27 cellular contexts compared by ENCODE assay signal in genomic region chr3:99021466-99021865, GRCh38.
"Had no signal": no experiment of that assay in that cellular context is flagged by ENCODE, and none has a peak within 500 bp of the region (broad histone marks: within the 10 kb centered on the region; RNA-seq: fewer than 3 reads in every experiment).

No MANE protein-coding gene starts in this region.

- H3K9me3 ChIP-seq: stomach, suprapubic skin, testis, thoracic aorta, thyroid gland, tibial nerve, transverse colon, upper lobe of left lung, upper lobe of right lung, uterus, vagina had no signal

- H3K27me3 ChIP-seq: stomach, suprapubic skin, testis, thyroid gland, tibial artery, tibial nerve, transverse colon, upper lobe of left lung, upper lobe of right lung, uterus, vagina had no signal

- H3K4me1 ChIP-seq: stomach, suprapubic skin, testis, tibial artery, tibial nerve, transverse colon, upper lobe of left lung, upper lobe of right lung, uterus, vagina had no signal

- H3K27ac ChIP-seq: stomach, suprapubic skin, testis, thoracic aorta, thyroid gland, tibial artery, tibial nerve, transverse colon, upper lobe of left lung, upper lobe of right lung, uterus, vagina had no signal

- H3K4me1 Mint-ChIP-seq: stimulated activated memory B cell treated with anti-CD40 and anti-IgM and Interleukin-4, amounts not matched to agents 10 μg/mL and 1 μg/mL and 100 μg/mL, for 72 hours; stimulated activated naive CD8-positive, alpha-beta T cell treated with anti-CD3 and anti-CD28 coated beads, Interleukin-15, amount 100 ng/mL, for 72 hours had no signal

- H3K27ac Mint-ChIP-seq: stimulated activated memory B cell treated with anti-CD40 and anti-IgM and Interleukin-4, amounts not matched to agents 10 μg/mL and 1 μg/mL and 100 μg/mL, for 72 hours; stimulated activated naive B cell treated with anti-CD40 and anti-IgM and Interleukin-4, amounts not matched to agents 10 μg/mL and 1 μg/mL and 100 μg/mL, for 72 hours; stimulated activated naive CD8-positive, alpha-beta T cell treated with anti-CD3 and anti-CD28 coated beads, Interleukin-15, Interleukin-2, amounts not matched to agents 100 ng/mL and 50 ng/mL, for 24 hours; type B pancreatic cell had no signal

- H3K36me3 ChIP-seq: stomach, suprapubic skin, thoracic aorta, thyroid gland, tibial artery, tibial nerve, transverse colon, upper lobe of left lung, upper lobe of right lung, vagina had no signal

- H3K4me3 Mint-ChIP-seq: stimulated activated memory B cell treated with anti-CD40 and anti-IgM and Interleukin-4, amounts not matched to agents 10 μg/mL and 1 μg/mL and 100 μg/mL, for 72 hours; stimulated activated naive B cell treated with anti-CD40 and anti-IgM and Interleukin-4, amounts not matched to agents 10 μg/mL and 1 μg/mL and 100 μg/mL, for 72 hours; stimulated activated naive CD8-positive, alpha-beta T cell treated with anti-CD3 and anti-CD28 coated beads, Interleukin-15, amount 100 ng/mL, for 72 hours; stimulated activated naive CD8-positive, alpha-beta T cell treated with anti-CD3 and anti-CD28 coated beads, Interleukin-15, Interleukin-2, amounts not matched to agents 100 ng/mL and 50 ng/mL, for 24 hours; type B pancreatic cell had no signal

- DNase-seq: stimulated activated CD4-positive, alpha-beta T cell treated with anti-CD3 and anti-CD28 coated beads, Interleukin-2, amount 100 ng/mL, for 24 hours; stimulated activated CD4-positive, alpha-beta T cell treated with anti-CD3 and anti-CD28 coated beads, Interleukin-2, amount 100 ng/mL, for 48 hours; stimulated activated CD4-positive, alpha-beta T cell treated with anti-CD3 and anti-CD28 coated beads, Interleukin-4, amount 100 ng/mL, for 24 hours; stimulated activated CD4-positive, alpha-beta T cell treated with anti-CD3 and anti-CD28 coated beads, Interleukin-4, amount 100 ng/mL, for 4 hours; stimulated activated CD8-positive, alpha-beta memory T cell treated with anti-CD3 and anti-CD28 coated beads, Interleukin-4, amount 100 ng/mL, for 48 hours; stimulated activated naive B cell treated with anti-CD40 and anti-IgM and Interleukin-4, amounts not matched to agents 10 μg/mL and 1 μg/mL and 100 μg/mL, for 72 hours; stimulated activated naive CD4-positive, alpha-beta T cell; stimulated activated naive CD4-positive, alpha-beta T cell treated with Interleukin-2 at 50 U/mL for 16 hours; stimulated activated naive CD8-positive, alpha-beta T cell treated with anti-CD3 and anti-CD28 coated beads, Interleukin-15, amount 100 ng/mL, for 72 hours; stimulated activated naive CD8-positive, alpha-beta T cell treated with anti-CD3 and anti-CD28 coated beads, Interleukin-15, Interleukin-2, amounts not matched to agents 100 U/mL and 50 U/mL, for 24 hours; stomach; substantia nigra; testis; thyroid gland; tibial artery; transverse colon; trophoblast cell; upper lobe of left lung; upper lobe of right lung; uterus had no signal

- ATAC-seq: stimulated activated memory B cell treated with anti-CD40 and anti-IgM and Interleukin-4, amounts not matched to agents 10 μg/mL and 1 μg/mL and 100 μg/mL, for 72 hours; stimulated activated naive B cell treated with anti-CD40 and anti-IgM and Interleukin-4, amounts not matched to agents 10 μg/mL and 1 μg/mL and 100 μg/mL, for 72 hours; stimulated activated naive CD8-positive, alpha-beta T cell treated with anti-CD3 and anti-CD28 coated beads, Interleukin-15, amount 100 ng/mL, for 72 hours; stimulated activated naive CD8-positive, alpha-beta T cell treated with anti-CD3 and anti-CD28 coated beads, Interleukin-15, Interleukin-2, amounts not matched to agents 100 U/mL and 50 U/mL, for 24 hours; upper lobe of right lung had no signal

- H3K36me3 Mint-ChIP-seq: stimulated activated memory B cell treated with anti-CD40 and anti-IgM and Interleukin-4, amounts not matched to agents 10 μg/mL and 1 μg/mL and 100 μg/mL, for 72 hours; stimulated activated naive B cell treated with anti-CD40 and anti-IgM and Interleukin-4, amounts not matched to agents 10 μg/mL and 1 μg/mL and 100 μg/mL, for 72 hours; type B pancreatic cell had no signal

- H3K9me3 Mint-ChIP-seq: stimulated activated memory B cell treated with anti-CD40 and anti-IgM and Interleukin-4, amounts not matched to agents 10 μg/mL and 1 μg/mL and 100 μg/mL, for 72 hours; stimulated activated naive CD8-positive, alpha-beta T cell treated with anti-CD3 and anti-CD28 coated beads, Interleukin-15, Interleukin-2, amounts not matched to agents 100 ng/mL and 50 ng/mL, for 24 hours; type B pancreatic cell had no signal

- H3K4me3 ChIP-seq: stomach, suprapubic skin, testis, thoracic aorta, thyroid gland, tibial artery, tibial nerve, transverse colon, upper lobe of left lung, upper lobe of right lung, uterus, vagina had no signal
